ENCODE assay signal across 1 cellular context in the genomic region with DNA sequence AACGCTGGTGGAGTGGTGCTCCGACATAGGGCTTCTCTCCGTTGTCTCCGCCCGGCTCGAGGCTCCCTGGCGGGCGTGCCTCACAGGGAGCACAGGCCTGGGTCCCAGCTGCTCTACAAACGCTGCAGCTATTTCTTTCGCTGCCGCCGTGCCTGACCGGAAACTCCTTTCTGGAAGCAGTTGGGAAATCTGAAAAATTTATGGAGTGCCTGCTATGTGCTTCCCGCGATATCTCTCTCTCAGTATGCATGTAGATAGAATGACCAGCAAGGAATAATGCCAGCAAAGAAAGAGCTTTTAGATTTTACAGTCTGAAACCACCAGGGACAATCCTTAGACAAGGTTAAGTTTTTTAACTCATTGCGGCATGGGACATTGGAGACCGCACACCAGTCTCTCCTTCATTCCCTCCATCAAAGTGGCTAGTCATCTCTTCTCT.
TF ChIP-seq lines count a peak whose summit lies in the region.

No MANE protein-coding gene starts in this region.

TF ChIP-seq in Ishikawa, 13 proteins besides CTCF, POLR2A, EP300 and RAD21 (continued from another document):
- no peak for TF ChIP-seq EGR1 (IDR thresholded peaks at IDR 0.05)
TF ChIP-seq in Ishikawa: peak in this region for 4.
